In the genomic region with DNA sequence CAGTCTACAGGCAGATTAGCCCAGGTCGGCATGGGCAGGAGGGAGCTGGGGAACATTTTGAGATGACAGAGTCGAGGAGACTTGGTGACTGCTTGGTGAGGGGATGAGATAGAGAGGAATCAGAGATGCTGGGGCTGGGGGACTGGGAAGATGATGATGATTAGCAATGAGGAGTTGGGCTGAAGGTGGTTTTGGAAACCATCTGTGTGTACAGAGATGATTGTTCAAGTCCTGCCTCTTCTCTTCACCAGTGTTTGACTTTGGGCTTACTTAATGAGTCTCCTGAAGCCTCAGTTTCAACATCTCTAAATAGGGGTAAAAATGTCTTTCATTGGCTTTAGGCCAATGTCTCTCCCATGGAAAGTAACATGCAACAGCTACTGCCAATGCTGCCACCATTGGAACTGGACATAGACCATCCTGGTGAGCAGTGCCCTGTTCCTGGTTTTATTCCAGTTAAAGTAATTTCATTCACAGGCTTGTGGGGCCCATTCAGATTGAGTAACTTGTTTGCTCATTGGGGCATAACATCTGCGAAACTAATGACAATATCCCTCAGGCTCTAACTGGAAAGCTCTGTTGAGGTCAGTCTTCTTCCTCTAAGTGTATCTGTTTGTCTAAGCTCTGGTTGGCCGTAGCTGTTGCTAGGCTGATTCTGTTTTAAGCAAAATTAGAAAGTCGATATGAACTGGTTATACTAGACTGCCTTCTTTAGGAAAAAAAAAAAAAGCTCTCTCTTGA, we compare ENCODE assay signal across 8 cellular contexts.
DNase-seq lines count a peak whose midpoint lies in the region; ATAC-seq and TF ChIP-seq lines count a peak whose summit lies in the region.

No MANE protein-coding gene starts in this region.

- H3K9me3 ChIP-seq in esophagus squamous epithelium (no peaks in the 10 kb centered on the region), trophoblast cell (ENCODE audit: insufficient read depth, low read depth, low read length) (no peaks in the 10 kb centered on the region), Karpas-422 (ENCODE audit: low read length) (no peaks in the 10 kb centered on the region)

- ATAC-seq in GM19023 (IDR thresholded peaks at IDR 0.05; ENCODE audit: unreplicated experiment) (no peak), HG02981 (IDR thresholded peaks at IDR 0.05; ENCODE audit: unreplicated experiment) (no peak)

- no peak for TF ChIP-seq CTCF in esophagus squamous epithelium (IDR thresholded peaks at IDR 0.05)

- no peak overlapping the region for H4K12ac ChIP-seq in trophoblast cell (ENCODE audit: low read depth, low read length)

- H3K79me2 ChIP-seq in trophoblast cell (ENCODE audit: control insufficient read depth, insufficient read depth, low read length, poor library complexity) (no peaks in the 10 kb centered on the region), Karpas-422 (ENCODE audit: low read length) (no peaks in the 10 kb centered on the region)

- no peak overlapping the region for H2BK12ac ChIP-seq in trophoblast cell (ENCODE audit: low read length)

- no peak overlapping the region for H2BK120ac ChIP-seq in trophoblast cell (ENCODE audit: insufficient read depth, low read length, poor library complexity)

- H3K79me1 ChIP-seq in trophoblast cell (ENCODE audit: low read length) = no peaks in the 10 kb centered on the region

- H3K4me3 ChIP-seq in esophagus squamous epithelium (no peak overlapping the region), trophoblast cell (ENCODE audit: low read depth, low read length) (no peak overlapping the region), Karpas-422 (ENCODE audit: low read length) (no peak overlapping the region)

- TF ChIP-seq POLR2A in esophagus squamous epithelium (IDR thresholded peaks at IDR 0.05) = no peak

- H3K9ac ChIP-seq in trophoblast cell (ENCODE audit: low read length) = no peak overlapping the region
- no peak overlapping the region for H3K9ac ChIP-seq in Karpas-422 (ENCODE audit: low read length)

- H3K36me3 ChIP-seq in esophagus squamous epithelium = no peaks in the 10 kb centered on the region
- no peaks in the 10 kb centered on the region for H3K36me3 ChIP-seq in trophoblast cell (ENCODE audit: control insufficient read depth in 1 of 2, insufficient read depth in 2 of 2, low read length in 2 of 2)
- no peaks in the 10 kb centered on the region for H3K36me3 ChIP-seq in Karpas-422 (ENCODE audit: insufficient read depth, low read length)

- no peak overlapping the region for H2BK5ac ChIP-seq in trophoblast cell (ENCODE audit: low read depth, low read length, poor library complexity)

- no peak overlapping the region for H3K23ac ChIP-seq in trophoblast cell (ENCODE audit: low read length)

- H2AFZ ChIP-seq in trophoblast cell (ENCODE audit: insufficient read depth, low read length, poor library complexity) (no peak overlapping the region), Karpas-422 (ENCODE audit: low read length) (no peak overlapping the region)

- H3K14ac ChIP-seq in trophoblast cell (ENCODE audit: low read length) = no peak overlapping the region

- H3K9me2 ChIP-seq in Karpas-422 (replicated peaks; ENCODE audit: insufficient read depth, low read length) = no peaks in the 10 kb centered on the region

- H3K4me1 ChIP-seq in esophagus squamous epithelium (peaks cover 52 to 93% (median 68%) of the 10 kb centered on the region in 3 donors), trophoblast cell (ENCODE audit: control insufficient read depth in 1 of 2, insufficient read depth in 2 of 2, low read length in 2 of 2) (no peaks in the 10 kb centered on the region), Karpas-422 (ENCODE audit: low read length) (no peaks in the 10 kb centered on the region)

- no peak overlapping the region for H2AK5ac ChIP-seq in trophoblast cell (ENCODE audit: low read length)

- H3K4ac ChIP-seq in trophoblast cell (ENCODE audit: low read depth, low read length) = no peak overlapping the region

- no peaks in the 10 kb centered on the region for H4K20me1 ChIP-seq in Karpas-422 (ENCODE audit: insufficient read depth, low read depth, low read length)

- H4K8ac ChIP-seq in trophoblast cell (ENCODE audit: low read depth, low read length) = no peak overlapping the region

- no peak overlapping the region for H4K91ac ChIP-seq in trophoblast cell (ENCODE audit: low read depth, low read length)

- H3K27ac ChIP-seq in esophagus squamous epithelium (peak overlapping the region; percentile 71 to 94 (median 91)), trophoblast cell (ENCODE audit: low read depth, low read length) (no peak overlapping the region), Karpas-422 (ENCODE audit: low read length) (no peak overlapping the region)

- H3K4me2 ChIP-seq in trophoblast cell (ENCODE audit: low read length) (no peak overlapping the region), Karpas-422 (ENCODE audit: low read depth, low read length, poor library complexity, severe bottlenecking) (no peak overlapping the region)

- 35 to 37% methylated on average over 5 of the region's 5 CpGs for WGBS in esophagus squamous epithelium, 2 donors
- no CpG with 5 or more reads among the region's 5 CpGs for WGBS in trophoblast cell (ENCODE audit: extremely low coverage, insufficient coverage, insufficient read length)

- H3K27me3 ChIP-seq in esophagus squamous epithelium = no peaks in the 10 kb centered on the region
- H3K27me3 ChIP-seq in trophoblast cell (ENCODE audit: insufficient read depth, low read length) = no peaks in the 10 kb centered on the region
- H3K27me3 ChIP-seq in Karpas-422 (ENCODE audit: low read length) = no peaks in the 10 kb centered on the region

- H3K18ac ChIP-seq in trophoblast cell (ENCODE audit: low read length) = no peak overlapping the region

- DNase-seq in DMS153 (lab: John Stamatoyannopoulos, UW) = peak; percentile 82
- DNase-seq in NCI-H526 treated with DMSO at 0.1 percent for 48 hours (lab: John Stamatoyannopoulos, UW) = peak; percentile 91
- no peak for DNase-seq in esophagus squamous epithelium (lab: John Stamatoyannopoulos, UW)
- DNase-seq in trophoblast cell = peak; percentile 60 to 88
- no peak for DNase-seq in stimulated activated CD4-positive, alpha-beta T cell treated with anti-CD3 and anti-CD28 coated beads, Interleukin-12 subunit alpha, Interleukin-12 subunit beta, amount 100 ng/mL, for 4 hours
- no peak for DNase-seq in Karpas-422

- intact Hi-C loops in esophagus squamous epithelium (cut with DNase I) = no loop called here

Comparison
In these comparisons a context has a peak if more than half of its experiments do, and no peak if none do; other contexts are left out.
1. DNase-seq: peak in DMS153 (single experiment), NCI-H526 treated with DMSO at 0.1 percent for 48 hours (single experiment) and trophoblast cell (2 of 2); none in esophagus squamous epithelium (single experiment), stimulated activated CD4-positive, alpha-beta T cell treated with anti-CD3 and anti-CD28 coated beads, Interleukin-12 subunit alpha, Interleukin-12 subunit beta, amount 100 ng/mL, for 4 hours (single experiment) and Karpas-422 (single experiment).
2. H3K27ac ChIP-seq: peak in esophagus squamous epithelium (4 of 4); none in trophoblast cell (single experiment) and Karpas-422 (single experiment).